ENCODE assay signal across 14 cellular contexts in genomic region chr1:184889902-184890301, GRCh38.
A peak's percentile ranks its signal among the peaks of the same experiment; 100 is the strongest.
DNase-seq lines count a peak whose midpoint lies in the region; ATAC-seq and TF ChIP-seq lines count a peak whose summit lies in the region.
"Had no signal": no experiment of that assay in that cellular context is flagged by ENCODE, and none has a peak within 500 bp of the region (broad histone marks: within the 10 kb centered on the region; RNA-seq: fewer than 3 reads in every experiment).

No MANE protein-coding gene starts in this region.

- POLR2A ChIA-PET in activated CD4-positive, alpha-beta T cell treated with anti-CD3 and anti-CD28 coated beads, Interleukin-2, amount 10 ng/mL, durations not matched to agents 7 days and 5 days (lab: Charles Lee): no interaction called here
- POLR2A ChIA-PET in activated CD4-positive, alpha-beta memory T cell treated with anti-CD3 and anti-CD28 coated beads, Interleukin-2, amount 10 ng/mL, durations not matched to agents 7 days and 5 days (lab: Charles Lee): interaction anchor here (1.6 to 5.4 kb wide), 4 partner anchors 20 to 135 kb away, joined by 4 to 51 read pairs (median 14); partner anchors contain the start of gene EDEM3
- POLR2A ChIA-PET in naive thymus-derived CD8-positive, alpha-beta T cell (lab: Charles Lee): no interaction called here

- H3K27me3 ChIP-seq in suprapubic skin (no peaks in the 10 kb centered on the region), left lung (no peaks in the 10 kb centered on the region)
- H3K27me3 ChIP-seq: MG63, right lobe of liver had no signal

- peaks cover 41% of the 10 kb centered on the region for H3K4me1 Mint-ChIP-seq in activated CD4-positive, alpha-beta T cell treated with anti-CD3 and anti-CD28 coated beads, Interleukin-2, amount 10 ng/mL, durations not matched to agents 7 days and 5 days
- peaks cover 59% of the 10 kb centered on the region for H3K4me1 Mint-ChIP-seq in activated CD4-positive, alpha-beta memory T cell treated with anti-CD3 and anti-CD28 coated beads, Interleukin-2, amount 10 ng/mL, durations not matched to agents 7 days and 5 days
- H3K4me1 Mint-ChIP-seq in naive thymus-derived CD8-positive, alpha-beta T cell: peaks cover 0 to 26% (median 4%) of the 10 kb centered on the region in 4 donors

- no peak for TF ChIP-seq POLR2A in suprapubic skin (IDR thresholded peaks at IDR 0.05)

- peak; percentile 15 for DNase-seq in activated CD4-positive, alpha-beta T cell treated with anti-CD3 and anti-CD28 coated beads for 48 hours
- no peak for DNase-seq in activated CD4-positive, alpha-beta T cell treated with anti-CD3 and anti-CD28 coated beads, Interleukin-2, amount 10 ng/mL, durations not matched to agents 7 days and 5 days
- DNase-seq in activated CD4-positive, alpha-beta memory T cell treated with anti-CD3 and anti-CD28 coated beads, Interleukin-2, amount 10 ng/mL, durations not matched to agents 7 days and 5 days: no peak
- peak; percentile 51 for DNase-seq in foreskin melanocyte
- no peak for DNase-seq in suprapubic skin (ENCODE audit: low spot score in 2 of 2)
- DNase-seq in posterior vena cava (ENCODE audit: low spot score): no peak
- no peak for DNase-seq in naive thymus-derived CD8-positive, alpha-beta T cell
- no peak for DNase-seq in left lung
- DNase-seq: activated naive CD4-positive, alpha-beta T cell treated with anti-CD3 and anti-CD28 coated beads, Interleukin-2, amount 10 ng/mL, durations not matched to agents 7 days and 5 days; DMS 273 treated with DMSO at 0.1 percent for 48 hours; MG63; midbrain; right lobe of liver had no signal

- H3K9me3 ChIP-seq in suprapubic skin (no peaks in the 10 kb centered on the region), left lung (no peaks in the 10 kb centered on the region)
- H3K9me3 ChIP-seq: MG63, right lobe of liver had no signal

- H3K27ac Mint-ChIP-seq in activated CD4-positive, alpha-beta T cell treated with anti-CD3 and anti-CD28 coated beads, Interleukin-2, amount 10 ng/mL, durations not matched to agents 7 days and 5 days: no peak overlapping the region
- peak overlapping the region; percentile 20 for H3K27ac Mint-ChIP-seq in activated CD4-positive, alpha-beta memory T cell treated with anti-CD3 and anti-CD28 coated beads, Interleukin-2, amount 10 ng/mL, durations not matched to agents 7 days and 5 days
- peak overlapping the region in 4 of 10 donors; percentile 10 to 92 (median 71) for H3K27ac Mint-ChIP-seq in naive thymus-derived CD8-positive, alpha-beta T cell

- no peaks in the 10 kb centered on the region for H3K9me3 Mint-ChIP-seq in activated CD4-positive, alpha-beta T cell treated with anti-CD3 and anti-CD28 coated beads, Interleukin-2, amount 10 ng/mL, durations not matched to agents 7 days and 5 days
- H3K9me3 Mint-ChIP-seq in activated CD4-positive, alpha-beta memory T cell treated with anti-CD3 and anti-CD28 coated beads, Interleukin-2, amount 10 ng/mL, durations not matched to agents 7 days and 5 days: no peaks in the 10 kb centered on the region
- no peaks in the 10 kb centered on the region for H3K9me3 Mint-ChIP-seq in naive thymus-derived CD8-positive, alpha-beta T cell
- H3K9me3 Mint-ChIP-seq: activated naive CD4-positive, alpha-beta T cell treated with anti-CD3 and anti-CD28 coated beads, Interleukin-2, amount 10 ng/mL, durations not matched to agents 7 days and 5 days had no signal

- H3K4me3 ChIP-seq in suprapubic skin: no peak overlapping the region
- H3K4me3 ChIP-seq in left lung: no peak overlapping the region
- H3K4me3 ChIP-seq: MG63, right lobe of liver had no signal

- no peaks in the 10 kb centered on the region for H3K36me3 ChIP-seq in suprapubic skin
- H3K36me3 ChIP-seq in left lung: peaks cover 0 to 28% of the 10 kb centered on the region in 2 donors
- H3K36me3 ChIP-seq: MG63, right lobe of liver had no signal

- no peak for TF ChIP-seq EP300 in suprapubic skin (IDR thresholded peaks at IDR 0.05)

- no peak for TF ChIP-seq CTCF in suprapubic skin (IDR thresholded peaks at IDR 0.05)
- TF ChIP-seq CTCF in left lung (IDR thresholded peaks at IDR 0.05): no peak

- no peak overlapping the region for H3K4me3 Mint-ChIP-seq in activated CD4-positive, alpha-beta T cell treated with anti-CD3 and anti-CD28 coated beads, Interleukin-2, amount 10 ng/mL, durations not matched to agents 7 days and 5 days
- H3K4me3 Mint-ChIP-seq in activated CD4-positive, alpha-beta memory T cell treated with anti-CD3 and anti-CD28 coated beads, Interleukin-2, amount 10 ng/mL, durations not matched to agents 7 days and 5 days: no peak overlapping the region
- H3K4me3 Mint-ChIP-seq in naive thymus-derived CD8-positive, alpha-beta T cell: no peak overlapping the region
- H3K4me3 Mint-ChIP-seq: activated naive CD4-positive, alpha-beta T cell treated with anti-CD3 and anti-CD28 coated beads, Interleukin-2, amount 10 ng/mL, durations not matched to agents 7 days and 5 days had no signal

- intact Hi-C loops in posterior vena cava (cut with DNase I) (no loop called here), left lung (cut with DNase I) (no loop called here)

- 43% methylated on average over 3 of the region's 3 CpGs for WGBS in suprapubic skin

- no peaks in the 10 kb centered on the region for H3K27me3 Mint-ChIP-seq in activated CD4-positive, alpha-beta T cell treated with anti-CD3 and anti-CD28 coated beads, Interleukin-2, amount 10 ng/mL, durations not matched to agents 7 days and 5 days
- no peaks in the 10 kb centered on the region for H3K27me3 Mint-ChIP-seq in activated CD4-positive, alpha-beta memory T cell treated with anti-CD3 and anti-CD28 coated beads, Interleukin-2, amount 10 ng/mL, durations not matched to agents 7 days and 5 days
- H3K27me3 Mint-ChIP-seq in naive thymus-derived CD8-positive, alpha-beta T cell: peaks cover 0 to 13% (median 0%) of the 10 kb centered on the region in 5 donors
- H3K27me3 Mint-ChIP-seq: activated naive CD4-positive, alpha-beta T cell treated with anti-CD3 and anti-CD28 coated beads, Interleukin-2, amount 10 ng/mL, durations not matched to agents 7 days and 5 days had no signal

- CTCF ChIA-PET in activated CD4-positive, alpha-beta T cell treated with anti-CD3 and anti-CD28 coated beads, Interleukin-2, amount 10 ng/mL, durations not matched to agents 7 days and 5 days (lab: Charles Lee): interaction anchor here (1.4 to 2.4 kb wide), 2 partner anchors 21 to 22 kb away, joined by 4 to 9 read pairs; no protein-coding TSS in a partner anchor
- CTCF ChIA-PET in activated CD4-positive, alpha-beta memory T cell treated with anti-CD3 and anti-CD28 coated beads, Interleukin-2, amount 10 ng/mL, durations not matched to agents 7 days and 5 days (lab: Charles Lee): interaction anchor here (0.6 to 1.2 kb wide), 2 partner anchors 46 to 85 kb away, joined by 3 to 4 read pairs; no protein-coding TSS in a partner anchor

- H3K27ac ChIP-seq in suprapubic skin: peak overlapping the region; percentile 1
- H3K27ac ChIP-seq in left lung: peak overlapping the region in 1 of 2 donors; percentile 57
- H3K27ac ChIP-seq: right lobe of liver, RWPE1 had no signal

- peaks cover 38% of the 10 kb centered on the region for H3K4me1 ChIP-seq in suprapubic skin
- H3K4me1 ChIP-seq in left lung: peaks cover 5 to 17% of the 10 kb centered on the region in 2 donors
- H3K4me1 ChIP-seq: right lobe of liver had no signal

- H3K36me3 Mint-ChIP-seq in activated CD4-positive, alpha-beta T cell treated with anti-CD3 and anti-CD28 coated beads, Interleukin-2, amount 10 ng/mL, durations not matched to agents 7 days and 5 days (ENCODE audit: low read depth): peaks cover 60% of the 10 kb centered on the region
- peaks cover 78% of the 10 kb centered on the region for H3K36me3 Mint-ChIP-seq in activated CD4-positive, alpha-beta memory T cell treated with anti-CD3 and anti-CD28 coated beads, Interleukin-2, amount 10 ng/mL, durations not matched to agents 7 days and 5 days (ENCODE audit: low read depth)
- H3K36me3 Mint-ChIP-seq in naive thymus-derived CD8-positive, alpha-beta T cell: no peaks in the 10 kb centered on the region

- no peak for ATAC-seq in naive thymus-derived CD8-positive, alpha-beta T cell
- no peak for ATAC-seq in left lung
- ATAC-seq: right lobe of liver had no signal

Comparison
In these comparisons a context has a peak if more than half of its experiments do, and no peak if none do; other contexts are left out.
1. DNase-seq: peak in activated CD4-positive, alpha-beta T cell treated with anti-CD3 and anti-CD28 coated beads for 48 hours (single experiment) and foreskin melanocyte (single experiment); none in activated CD4-positive, alpha-beta T cell treated with anti-CD3 and anti-CD28 coated beads, Interleukin-2, amount 10 ng/mL, durations not matched to agents 7 days and 5 days (single experiment), activated CD4-positive, alpha-beta memory T cell treated with anti-CD3 and anti-CD28 coated beads, Interleukin-2, amount 10 ng/mL, durations not matched to agents 7 days and 5 days (single experiment), suprapubic skin (0 of 2), posterior vena cava (single experiment), naive thymus-derived CD8-positive, alpha-beta T cell (0 of 10) and left lung (0 of 2).